Comparison of ENCODE assay signal across 8 cellular contexts in the genomic region with DNA sequence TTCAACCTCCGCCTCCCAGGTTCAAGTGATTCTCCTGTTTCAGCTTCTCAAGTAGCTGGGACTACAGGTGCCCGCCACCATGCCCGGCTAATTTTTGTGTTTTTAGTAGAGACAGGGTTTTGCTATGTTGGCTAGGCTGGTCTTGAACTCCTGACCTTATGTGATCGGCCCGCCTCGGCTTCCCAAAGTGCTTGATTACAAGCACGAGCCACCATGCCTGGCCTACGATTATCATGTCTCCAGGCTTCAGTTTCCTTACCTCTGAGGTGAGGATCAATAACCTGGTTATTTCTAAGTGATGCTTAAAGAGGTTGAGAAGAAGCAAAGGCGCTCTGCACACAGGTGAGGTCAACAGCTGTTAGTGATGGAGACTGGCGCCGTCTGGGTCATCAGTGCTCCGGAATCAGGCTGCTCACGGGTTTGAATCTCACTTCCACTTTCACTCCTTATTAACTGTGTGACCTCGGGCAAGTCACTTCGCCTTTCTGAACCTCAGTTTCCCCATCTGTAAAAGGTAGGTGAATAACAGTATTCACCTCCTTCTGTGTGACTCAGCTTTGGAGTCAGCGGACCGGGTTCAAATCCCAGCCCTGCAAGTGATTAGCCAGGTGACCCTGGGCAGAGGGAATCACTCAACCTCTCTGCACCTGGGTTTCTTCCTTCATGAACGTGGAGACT. TPM values are rescaled to one million over a fixed set of nuclear protein-coding genes. Genes with fewer than 3 reads are reported as not detected.
A peak's percentile ranks its signal among the peaks of the same experiment; 100 is the strongest.
DNase-seq lines count a peak whose midpoint lies in the region; ATAC-seq, FAIRE-seq and TF ChIP-seq lines count a peak whose summit lies in the region.

No MANE protein-coding gene starts in this region.

- 67% methylated on average over 16 of the region's 18 CpGs for WGBS in esophagus muscularis mucosa
- 74% methylated on average over 18 of the region's 18 CpGs for WGBS in prostate gland

- peaks cover 17 to 32% (median 27%) of the 10 kb centered on the region in 11 experiments; a peak in 19 of 22 replicates for H4K20me1 ChIP-seq in BLaER1 treated with 17β-estradiol and CSF1 and Interleukin-3, amounts not matched to agents 10 nM and 100 nM
- no peaks in the 10 kb centered on the region for H4K20me1 ChIP-seq in OCI-LY1 (ENCODE audit: insufficient read depth, low read length)

- H3K36me3 ChIP-seq in BLaER1 treated with 17β-estradiol and CSF1 and Interleukin-3, amounts not matched to agents 10 nM and 100 nM = peaks cover 0 to 5% (median 0%) of the 10 kb centered on the region in 11 experiments; a peak in 1 of 22 replicates
- H3K36me3 ChIP-seq in OCI-LY1 (ENCODE audit: insufficient read depth, low read length) (no peaks in the 10 kb centered on the region), esophagus muscularis mucosa (no peaks in the 10 kb centered on the region), prostate gland (no peaks in the 10 kb centered on the region)

- H3K4me1 ChIP-seq in BLaER1 treated with 17β-estradiol and CSF1 and Interleukin-3, amounts not matched to agents 10 nM and 100 nM = peaks cover 36 to 49% (median 40%) of the 10 kb centered on the region in 10 experiments
- H3K4me1 ChIP-seq in OCI-LY1 (ENCODE audit: insufficient read depth, low read length, severe bottlenecking) (peaks cover 35% of the 10 kb centered on the region), esophagus muscularis mucosa (peaks cover 19 to 52% (median 42%) of the 10 kb centered on the region in 4 donors), prostate gland (replicated peaks) (peaks cover 13% of the 10 kb centered on the region)

- peak overlapping the region; percentile 86 to 100 (median 98) for H3K4me3 ChIP-seq in BLaER1 treated with 17β-estradiol and CSF1 and Interleukin-3, amounts not matched to agents 10 nM and 100 nM
- H3K4me3 ChIP-seq in OCI-LY1 (ENCODE audit: low read depth, low read length, poor library complexity, severe bottlenecking) = peak overlapping the region; percentile 60
- peak overlapping the region; percentile 93 to 99 (median 94) for H3K4me3 ChIP-seq in esophagus muscularis mucosa
- H3K4me3 ChIP-seq in prostate gland = peak overlapping the region; percentile 71 to 87

- TF ChIP-seq EP300 in esophagus muscularis mucosa (IDR thresholded peaks at IDR 0.05) = no peak

- H3K27ac ChIP-seq in BLaER1 treated with 17β-estradiol and CSF1 and Interleukin-3, amounts not matched to agents 10 nM and 100 nM = peak overlapping the region in 10 of 11 experiments; percentile 71 to 96 (median 93); a peak in 20 of 22 replicates
- H3K27ac ChIP-seq in OCI-LY1 (ENCODE audit: low read depth, low read length, poor library complexity, severe bottlenecking) (peak overlapping the region; percentile 66), esophagus muscularis mucosa (replicated peaks in 1 of 4) (peak overlapping the region; percentile 88 to 98 (median 94)), prostate gland (peak overlapping the region; percentile 82 to 90)

- peaks cover 40% of the 10 kb centered on the region for H3K79me2 ChIP-seq in OCI-LY1 (ENCODE audit: insufficient read depth, low read length)

- H3K4me2 ChIP-seq in BLaER1 treated with 17β-estradiol and CSF1 and Interleukin-3, amounts not matched to agents 10 nM and 100 nM = peak overlapping the region; percentile 90 to 97 (median 94)
- H3K4me2 ChIP-seq in OCI-LY1 (ENCODE audit: low read length) = peak overlapping the region; percentile 67

- H3F3A ChIP-seq in OCI-LY1 (ENCODE audit: insufficient read depth, low read length) = no peaks in the 10 kb centered on the region

- peak; percentile 29 for ATAC-seq in GM19455 (IDR thresholded peaks at IDR 0.05; ENCODE audit: unreplicated experiment)

- no peaks in the 10 kb centered on the region for H3K9me2 ChIP-seq in OCI-LY1 (ENCODE audit: low read depth, low read length)

- no peaks in the 10 kb centered on the region for H3K9me3 ChIP-seq in BLaER1 treated with 17β-estradiol and CSF1 and Interleukin-3, amounts not matched to agents 10 nM and 100 nM (replicated peaks in 1 of 11)
- H3K9me3 ChIP-seq in OCI-LY1 (ENCODE audit: low read length) (no peaks in the 10 kb centered on the region), esophagus muscularis mucosa (no peaks in the 10 kb centered on the region), prostate gland (no peaks in the 10 kb centered on the region)

- TF ChIP-seq POLR2A in esophagus muscularis mucosa (IDR thresholded peaks at IDR 0.05; ENCODE audit: low read depth) = no peak
- TF ChIP-seq POLR2A in prostate gland (IDR thresholded peaks at IDR 0.05) = no peak

- TF ChIP-seq CTCF in OCI-LY1 (IDR thresholded peaks at IDR 0.05; ENCODE audit: low read length) (no peak), esophagus muscularis mucosa (IDR thresholded peaks at IDR 0.05) (no peak), prostate gland (IDR thresholded peaks at IDR 0.05) (no peak)

- DNase-seq in esophagus muscularis mucosa (ENCODE audit: extremely low spot score) = no peak
- DNase-seq in prostate gland (ENCODE audit: low spot score) = no peak
- no peak for DNase-seq in frontal cortex (ENCODE audit: low spot score in 2 of 2)
- no peak for DNase-seq in NCI-H2107 (lab: John Stamatoyannopoulos, UW)
- no peak for DNase-seq in ureter (ENCODE audit: low spot score)

- H2AFZ ChIP-seq in OCI-LY1 (ENCODE audit: low read length) = no peak overlapping the region

- FAIRE-seq in frontal cortex (lab: Jason Lieb, UNC) = no peak

- intact Hi-C loops in esophagus muscularis mucosa (cut with DNase I) (loop anchor here (5.0 kb wide), 1 partner anchor 61 kb away; the partner anchor contains the start of gene CEP20), prostate gland (cut with DNase I) (no loop called here)

- H3K9ac ChIP-seq in BLaER1 treated with 17β-estradiol and CSF1 and Interleukin-3, amounts not matched to agents 10 nM and 100 nM = peak overlapping the region; percentile 87 to 99 (median 96)
- H3K9ac ChIP-seq in OCI-LY1 (ENCODE audit: low read length) = peak overlapping the region; percentile 58

- H3K27me3 ChIP-seq in BLaER1 treated with 17β-estradiol and CSF1 and Interleukin-3, amounts not matched to agents 10 nM and 100 nM = no peaks in the 10 kb centered on the region
- H3K27me3 ChIP-seq in OCI-LY1 (ENCODE audit: insufficient read depth, low read length) (no peaks in the 10 kb centered on the region), esophagus muscularis mucosa (no peaks in the 10 kb centered on the region), prostate gland (replicated peaks; ENCODE audit: insufficient read depth) (no peaks in the 10 kb centered on the region)

RNA-seq across cellular contexts. Expression of gene ABCC1, which starts 0.7 kb away (rescaled TPM):
- total RNA-seq in esophagus muscularis mucosa (100 to 1,000 TPM in 2 of 4 donors, 10 to 100 TPM in 2; 61.8 to 141 (median 103) TPM), prostate gland (10 to 100 TPM; 33.4 to 87.7 TPM), frontal cortex (8.2 TPM), ureter (46.9 TPM)
